8 cellular contexts compared by ENCODE assay signal in genomic region chr17:81396278-81396721, GRCh38. TPM values are rescaled to one million over a fixed set of nuclear protein-coding genes. Genes with fewer than 3 reads are reported as not detected.
DNase-seq lines count a peak whose midpoint lies in the region; ATAC-seq and TF ChIP-seq lines count a peak whose summit lies in the region.

No MANE protein-coding gene starts in this region.

- H3K4me1 ChIP-seq in PC-3 (ENCODE audit: insufficient read depth, low read length) (peaks cover 37% of the 10 kb centered on the region), esophagus squamous epithelium (peaks cover 29 to 81% (median 34%) of the 10 kb centered on the region in 3 donors), neuronal stem cell (ENCODE audit: control insufficient read depth in 2 of 2, insufficient read depth in 1 of 2, low read depth in 1 of 2, low read length in 2 of 2) (peaks cover 27 to 35% of the 10 kb centered on the region in 2 donors)

- peak overlapping the region; percentile 95 for H3K9ac ChIP-seq in PC-3 (ENCODE audit: low read length)
- H3K9ac ChIP-seq in neuronal stem cell (ENCODE audit: low read depth, low read length, poor library complexity), result peak overlapping the region; percentile 95

- ATAC-seq in PC-3, result no peak

- peaks cover 24% of the 10 kb centered on the region for H3K79me1 ChIP-seq in neuronal stem cell (ENCODE audit: low read depth, low read length)

- H2AK5ac ChIP-seq in neuronal stem cell (ENCODE audit: low read depth, low read length), result peak overlapping the region; percentile 99

- H2BK15ac ChIP-seq in neuronal stem cell (ENCODE audit: low read length), result peak overlapping the region; percentile 83

- no peaks in the 10 kb centered on the region for H3F3A ChIP-seq in PC-3 (ENCODE audit: low read length, unreplicated experiment)

- no peak for TF ChIP-seq POLR2A in esophagus squamous epithelium (IDR thresholded peaks at IDR 0.05)

- H4K8ac ChIP-seq in neuronal stem cell (ENCODE audit: low read depth, low read length), result no peak overlapping the region

- H2AFZ ChIP-seq in PC-3 (ENCODE audit: low read length) (peak overlapping the region; percentile 71; the same call in 1 of the 2 replicates), neuronal stem cell (ENCODE audit: low read length) (no peak overlapping the region)

- H3K27ac ChIP-seq in PC-3 (ENCODE audit: low read length), result peak overlapping the region; percentile 80
- H3K27ac ChIP-seq in esophagus squamous epithelium, result peak overlapping the region; percentile 94 to 98 (median 96)
- peak overlapping the region; percentile 100 for H3K27ac ChIP-seq in neuronal stem cell (replicated peaks; ENCODE audit: low read length)

- CTCF ChIA-PET in BJ (lab: Yijun Ruan, JAX) (interaction anchor here (0.8 to 2.7 kb wide), 6 partner anchors 13 to 108 kb away, joined by 3 to 9 read pairs (median 6); no protein-coding TSS in a partner anchor), PC-3 (lab: Charles Lee) (interaction anchor here (1.5 kb wide), 1 partner anchor 31 kb away, joined by 4 read pairs; no protein-coding TSS in a partner anchor)

- H3K9me2 ChIP-seq in PC-3 (replicated peaks; ENCODE audit: low read length), result no peaks in the 10 kb centered on the region

- H3K9me3 ChIP-seq in PC-3 (ENCODE audit: low read length) (no peaks in the 10 kb centered on the region), esophagus squamous epithelium (no peaks in the 10 kb centered on the region), neuronal stem cell (replicated peaks in 1 of 2; ENCODE audit: control insufficient read depth in 2 of 2, insufficient read depth in 1 of 2, low read depth in 1 of 2, low read length in 2 of 2) (peaks cover 0 to under 1% of the 10 kb centered on the region in 2 donors)

- peak overlapping the region; percentile 96 for H3K18ac ChIP-seq in neuronal stem cell (ENCODE audit: low read length)

- H2BK5ac ChIP-seq in neuronal stem cell (ENCODE audit: low read length), result peak overlapping the region; percentile 100

- peaks cover 81% of the 10 kb centered on the region for H3K79me2 ChIP-seq in PC-3 (ENCODE audit: low read length)

- peak overlapping the region; percentile 73 for H2BK12ac ChIP-seq in neuronal stem cell (ENCODE audit: low read length)

- peak overlapping the region; percentile 82 for H3K14ac ChIP-seq in neuronal stem cell (ENCODE audit: low read length)

- BruUV-seq in PC-3 (replicated peaks; lab: Mats Ljungman, UMichigan), result no TSS peak

- DNase-seq in BJ (ENCODE audit: low read depth), result no peak
- no peak for DNase-seq in PC-3
- no peak for DNase-seq in esophagus squamous epithelium (lab: John Stamatoyannopoulos, UW)
- no peak for DNase-seq in neuronal stem cell (ENCODE audit: low spot score)
- DNase-seq in activated CD4-positive, alpha-beta T cell treated with anti-CD3 and anti-CD28 coated beads for 4 hours, result no peak
- no peak for DNase-seq in HT-29 (ENCODE audit: low spot score)
- DNase-seq in GM20000 (ENCODE audit: low spot score), result no peak
- DNase-seq in cortex of kidney (lab: John Stamatoyannopoulos, UW), result no peak

- H3K36me3 ChIP-seq in BJ (ENCODE audit: control insufficient read depth, insufficient read depth, low read length) (peaks cover 2% of the 10 kb centered on the region; the same call in 1 of the 2 replicates), PC-3 (ENCODE audit: low read depth, low read length) (no peaks in the 10 kb centered on the region), esophagus squamous epithelium (no peaks in the 10 kb centered on the region), neuronal stem cell (replicated peaks in 1 of 2; ENCODE audit: control insufficient read depth in 2 of 2, insufficient read depth in 2 of 2, low read length in 2 of 2) (peaks cover 3 to 11% of the 10 kb centered on the region in 2 donors)

- H3K27me3 ChIP-seq in BJ (ENCODE audit: control insufficient read depth, insufficient read depth, low read length) (no peaks in the 10 kb centered on the region), PC-3 (ENCODE audit: low read length) (no peaks in the 10 kb centered on the region), esophagus squamous epithelium (peaks cover 0 to 36% (median 0%) of the 10 kb centered on the region in 4 donors), neuronal stem cell (ENCODE audit: control insufficient read depth in 3 of 3, insufficient read depth in 3 of 3, low read depth in 1 of 3, low read length in 3 of 3) (peaks cover 0 to 17% (median 0%) of the 10 kb centered on the region in 3 experiments)

- H3K4me2 ChIP-seq in PC-3 (ENCODE audit: low read length), result peak overlapping the region; percentile 100
- peak overlapping the region; percentile 75 for H3K4me2 ChIP-seq in neuronal stem cell (ENCODE audit: insufficient read depth, low read length, poor library complexity, severe bottlenecking)

- POLR2A ChIA-PET in BJ (lab: Charles Lee), result no interaction called here
- POLR2A ChIA-PET in PC-3 (lab: Charles Lee; ENCODE audit: unreplicated experiment), result no interaction called here

- H4K20me1 ChIP-seq in PC-3 (ENCODE audit: low read length), result no peaks in the 10 kb centered on the region

- TF ChIP-seq CTCF in BJ (IDR thresholded peaks at IDR 0.05; ENCODE audit: insufficient read depth, low read depth, low read length) (no peak), PC-3 (conservative IDR thresholded peaks at IDR 0.05; ENCODE audit: low read depth, low read length) (no peak), esophagus squamous epithelium (IDR thresholded peaks at IDR 0.05) (no peak), GM20000 (IDR thresholded peaks at IDR 0.05; ENCODE audit: extremely low read depth, missing control alignments) (no peak)

- H3K4me3 ChIP-seq in BJ (ENCODE audit: low read depth, low read length) (peak overlapping the region; percentile 61), PC-3 (ENCODE audit: low read length) (peak overlapping the region; percentile 98), esophagus squamous epithelium (peak overlapping the region; percentile 62 to 94 (median 76)), neuronal stem cell (ENCODE audit: low read length in 2 of 2) (peak overlapping the region; percentile 87 to 93)

- H3K23ac ChIP-seq in neuronal stem cell (ENCODE audit: low read depth, low read length, poor library complexity), result peak overlapping the region; percentile 96

- WGBS in esophagus squamous epithelium, 2 donors, result 0% methylated on average over 2 to 13 of the region's 54 CpGs
- no CpG with 5 or more reads among the region's 54 CpGs for WGBS in neuronal stem cell (ENCODE audit: extremely low coverage in 2 of 2, insufficient read length in 2 of 2, insufficient replicate concordance in 1 of 2), 2 donors

- H4K91ac ChIP-seq in neuronal stem cell (ENCODE audit: low read depth, low read length, poor library complexity), result peak overlapping the region; percentile 53

- peak overlapping the region; percentile 99 for H2BK120ac ChIP-seq in neuronal stem cell (ENCODE audit: low read depth, low read length)

- intact Hi-C loops in PC-3 (cut with micrococcal nuclease), result loop anchor here (10.0 kb wide), 2 partner anchors 119 to 141 kb away; partner anchors contain the start of gene ACTG1
- intact Hi-C loops in esophagus squamous epithelium (cut with DNase I), result loop anchor here (5.0 kb wide), 1 partner anchor 116 kb away; the partner anchor contains the start of gene ACTG1

- H3K4ac ChIP-seq in neuronal stem cell (ENCODE audit: low read length), result no peak overlapping the region

RNA-seq across cellular contexts. Expression of gene BAHCC1, which starts 1.0 kb away (rescaled TPM):
- polyA plus RNA-seq in BJ (2011; rRNA removed), result 2.3 and 3.1 TPM in 2 replicates
- polyA minus RNA-seq in BJ (2011; rRNA and poly(A)+ RNA removed), result 2.9 and 3.4 TPM in 2 replicates
- total RNA-seq in PC-3 (2014; rRNA removed) (9.9 and 16.9 TPM in 2 replicates), esophagus squamous epithelium (10 to 100 TPM in 1 of 4 donors, 1 to 10 TPM in 3; 3.8 to 10.6 (median 5.4) TPM)
- 15.9 TPM for polyA plus RNA-seq in neuronal stem cell (2013, experiment 1 of 2)
- polyA plus RNA-seq in neuronal stem cell (2013, experiment 2 of 2), result 17.5 TPM
- 10.4 and 11.6 TPM in 2 replicates for total RNA-seq in HT-29 (2014; rRNA removed; shearing (Covaris generic))
